1 cellular context compared by ENCODE assay signal in genomic region chr5:34929150-34929719, GRCh38.
TF ChIP-seq lines count a peak whose summit lies in the region.

Gene DNAJC21, plus strand, starts transcription at chr5:34929559. Its CDS starts 261 bp downstream, at chr5:34929820.

TF ChIP-seq in HEK293, 187 proteins besides CTCF, POLR2A, EP300 and RAD21 (continued from another document and continues in another):
- TF ChIP-seq INSM2 (tag by site-specific recombination; IDR thresholded peaks at IDR 0.05), result no peak
- no peak for TF ChIP-seq ZNF248 (tag by site-specific recombination; IDR thresholded peaks at IDR 0.05)
- no peak for TF ChIP-seq ZNF558 (tag by site-specific recombination; IDR thresholded peaks at IDR 0.05)
- TF ChIP-seq ZNF140 (tag by site-specific recombination; IDR thresholded peaks at IDR 0.05), result no peak
- TF ChIP-seq, protein P1, sequence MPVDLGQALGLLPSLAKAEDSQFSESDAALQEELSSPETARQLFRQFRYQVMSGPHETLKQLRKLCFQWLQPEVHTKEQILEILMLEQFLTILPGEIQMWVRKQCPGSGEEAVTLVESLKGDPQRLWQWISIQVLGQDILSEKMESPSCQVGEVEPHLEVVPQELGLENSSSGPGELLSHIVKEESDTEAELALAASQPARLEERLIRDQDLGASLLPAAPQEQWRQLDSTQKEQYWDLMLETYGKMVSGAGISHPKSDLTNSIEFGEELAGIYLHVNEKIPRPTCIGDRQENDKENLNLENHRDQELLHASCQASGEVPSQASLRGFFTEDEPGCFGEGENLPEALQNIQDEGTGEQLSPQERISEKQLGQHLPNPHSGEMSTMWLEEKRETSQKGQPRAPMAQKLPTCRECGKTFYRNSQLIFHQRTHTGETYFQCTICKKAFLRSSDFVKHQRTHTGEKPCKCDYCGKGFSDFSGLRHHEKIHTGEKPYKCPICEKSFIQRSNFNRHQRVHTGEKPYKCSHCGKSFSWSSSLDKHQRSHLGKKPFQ (tag by site-specific recombination; IDR thresholded peaks at IDR 0.05), result no peak
- TF ChIP-seq ZSCAN4 (tag by site-specific recombination; IDR thresholded peaks at IDR 0.05), result no peak
- TF ChIP-seq, protein P2, sequence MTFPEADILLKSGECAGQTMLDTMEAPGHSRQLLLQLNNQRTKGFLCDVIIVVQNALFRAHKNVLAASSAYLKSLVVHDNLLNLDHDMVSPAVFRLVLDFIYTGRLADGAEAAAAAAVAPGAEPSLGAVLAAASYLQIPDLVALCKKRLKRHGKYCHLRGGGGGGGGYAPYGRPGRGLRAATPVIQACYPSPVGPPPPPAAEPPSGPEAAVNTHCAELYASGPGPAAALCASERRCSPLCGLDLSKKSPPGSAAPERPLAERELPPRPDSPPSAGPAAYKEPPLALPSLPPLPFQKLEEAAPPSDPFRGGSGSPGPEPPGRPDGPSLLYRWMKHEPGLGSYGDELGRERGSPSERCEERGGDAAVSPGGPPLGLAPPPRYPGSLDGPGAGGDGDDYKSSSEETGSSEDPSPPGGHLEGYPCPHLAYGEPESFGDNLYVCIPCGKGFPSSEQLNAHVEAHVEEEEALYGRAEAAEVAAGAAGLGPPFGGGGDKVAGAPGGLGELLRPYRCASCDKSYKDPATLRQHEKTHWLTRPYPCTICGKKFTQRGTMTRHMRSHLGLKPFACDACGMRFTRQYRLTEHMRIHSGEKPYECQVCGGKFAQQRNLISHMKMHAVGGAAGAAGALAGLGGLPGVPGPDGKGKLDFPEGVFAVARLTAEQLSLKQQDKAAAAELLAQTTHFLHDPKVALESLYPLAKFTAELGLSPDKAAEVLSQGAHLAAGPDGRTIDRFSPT (tag by site-specific recombination; IDR thresholded peaks at IDR 0.05), result peak; percentile 82
- TF ChIP-seq, protein P3, sequence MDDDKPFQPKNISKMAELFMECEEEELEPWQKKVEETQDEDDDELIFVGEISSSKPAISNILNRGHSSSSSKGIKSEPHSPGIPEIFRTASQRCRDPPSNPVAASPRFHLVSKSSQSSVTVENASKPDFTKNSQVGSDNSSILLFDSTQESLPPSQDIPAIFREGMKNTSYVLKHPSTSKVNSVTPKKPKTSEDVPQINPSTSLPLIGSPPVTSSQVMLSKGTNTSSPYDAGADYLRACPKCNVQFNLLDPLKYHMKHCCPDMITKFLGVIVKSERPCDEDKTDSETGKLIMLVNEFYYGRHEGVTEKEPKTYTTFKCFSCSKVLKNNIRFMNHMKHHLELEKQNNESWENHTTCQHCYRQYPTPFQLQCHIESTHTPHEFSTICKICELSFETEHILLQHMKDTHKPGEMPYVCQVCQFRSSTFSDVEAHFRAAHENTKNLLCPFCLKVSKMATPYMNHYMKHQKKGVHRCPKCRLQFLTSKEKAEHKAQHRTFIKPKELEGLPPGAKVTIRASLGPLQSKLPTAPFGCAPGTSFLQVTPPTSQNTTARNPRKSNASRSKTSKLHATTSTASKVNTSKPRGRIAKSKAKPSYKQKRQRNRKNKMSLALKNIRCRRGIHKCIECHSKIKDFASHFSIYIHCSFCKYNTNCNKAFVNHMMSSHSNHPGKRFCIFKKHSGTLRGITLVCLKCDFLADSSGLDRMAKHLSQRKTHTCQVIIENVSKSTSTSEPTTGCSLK (tag by site-specific recombination; IDR thresholded peaks at IDR 0.05), result no peak
- 0 out of 2 replicates have a peak, but pooled peaks have one; percentile 12 for TF ChIP-seq ZNF2 (tag by site-specific recombination; IDR thresholded peaks at IDR 0.05)
- peak; percentile 92 for TF ChIP-seq KLF9 (tag by site-specific recombination; IDR thresholded peaks at IDR 0.05; ENCODE audit: low read depth)
- no peak for TF ChIP-seq ZNF654 (tag by site-specific recombination; IDR thresholded peaks at IDR 0.05; ENCODE audit: low read depth)
- TF ChIP-seq ZNF660 (tag by site-specific recombination; IDR thresholded peaks at IDR 0.05), result 0 out of 2 replicates have a peak, but pooled peaks have one; percentile 7
- TF ChIP-seq ZNF629 (tag by site-specific recombination; IDR thresholded peaks at IDR 0.05), result 0 out of 2 replicates have a peak, but pooled peaks have one; percentile 29
- TF ChIP-seq, protein P4, sequence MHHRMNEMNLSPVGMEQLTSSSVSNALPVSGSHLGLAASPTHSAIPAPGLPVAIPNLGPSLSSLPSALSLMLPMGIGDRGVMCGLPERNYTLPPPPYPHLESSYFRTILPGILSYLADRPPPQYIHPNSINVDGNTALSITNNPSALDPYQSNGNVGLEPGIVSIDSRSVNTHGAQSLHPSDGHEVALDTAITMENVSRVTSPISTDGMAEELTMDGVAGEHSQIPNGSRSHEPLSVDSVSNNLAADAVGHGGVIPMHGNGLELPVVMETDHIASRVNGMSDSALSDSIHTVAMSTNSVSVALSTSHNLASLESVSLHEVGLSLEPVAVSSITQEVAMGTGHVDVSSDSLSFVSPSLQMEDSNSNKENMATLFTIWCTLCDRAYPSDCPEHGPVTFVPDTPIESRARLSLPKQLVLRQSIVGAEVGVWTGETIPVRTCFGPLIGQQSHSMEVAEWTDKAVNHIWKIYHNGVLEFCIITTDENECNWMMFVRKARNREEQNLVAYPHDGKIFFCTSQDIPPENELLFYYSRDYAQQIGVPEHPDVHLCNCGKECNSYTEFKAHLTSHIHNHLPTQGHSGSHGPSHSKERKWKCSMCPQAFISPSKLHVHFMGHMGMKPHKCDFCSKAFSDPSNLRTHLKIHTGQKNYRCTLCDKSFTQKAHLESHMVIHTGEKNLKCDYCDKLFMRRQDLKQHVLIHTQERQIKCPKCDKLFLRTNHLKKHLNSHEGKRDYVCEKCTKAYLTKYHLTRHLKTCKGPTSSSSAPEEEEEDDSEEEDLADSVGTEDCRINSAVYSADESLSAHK (tag by site-specific recombination; IDR thresholded peaks at IDR 0.05), result no peak
- TF ChIP-seq ZNF132 (tag by site-specific recombination; IDR thresholded peaks at IDR 0.05; ENCODE audit: borderline replicate concordance), result no peak
- no peak for TF ChIP-seq BCL11A (tag by site-specific recombination; IDR thresholded peaks at IDR 0.05; ENCODE audit: low read depth)
- TF ChIP-seq ZNF335 (tag by site-specific recombination; conservative IDR thresholded peaks at IDR 0.05), result no peak
- no peak for TF ChIP-seq ZBTB21 (tag by site-specific recombination; IDR thresholded peaks at IDR 0.05)
- no peak for TF ChIP-seq ZBTB10 (tag by site-specific recombination; IDR thresholded peaks at IDR 0.05)
- peak; percentile 99 for TF ChIP-seq ZFHX2 (tag by site-specific recombination; conservative IDR thresholded peaks at IDR 0.05)
- TF ChIP-seq ZNF571 (tag by site-specific recombination; IDR thresholded peaks at IDR 0.05), result no peak
- TF ChIP-seq PRDM10 (tag by site-specific recombination; IDR thresholded peaks at IDR 0.05), result 0 out of 2 replicates have a peak, but pooled peaks have one; percentile 24
- no peak for TF ChIP-seq FEZF1 (tag by site-specific recombination; IDR thresholded peaks at IDR 0.05)
- TF ChIP-seq AEBP2 (tag by site-specific recombination; IDR thresholded peaks at IDR 0.05; ENCODE audit: borderline replicate concordance), result no peak
- TF ChIP-seq, protein P5, sequence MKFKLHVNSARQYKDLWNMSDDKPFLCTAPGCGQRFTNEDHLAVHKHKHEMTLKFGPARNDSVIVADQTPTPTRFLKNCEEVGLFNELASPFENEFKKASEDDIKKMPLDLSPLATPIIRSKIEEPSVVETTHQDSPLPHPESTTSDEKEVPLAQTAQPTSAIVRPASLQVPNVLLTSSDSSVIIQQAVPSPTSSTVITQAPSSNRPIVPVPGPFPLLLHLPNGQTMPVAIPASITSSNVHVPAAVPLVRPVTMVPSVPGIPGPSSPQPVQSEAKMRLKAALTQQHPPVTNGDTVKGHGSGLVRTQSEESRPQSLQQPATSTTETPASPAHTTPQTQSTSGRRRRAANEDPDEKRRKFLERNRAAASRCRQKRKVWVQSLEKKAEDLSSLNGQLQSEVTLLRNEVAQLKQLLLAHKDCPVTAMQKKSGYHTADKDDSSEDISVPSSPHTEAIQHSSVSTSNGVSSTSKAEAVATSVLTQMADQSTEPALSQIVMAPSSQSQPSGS (tag by site-specific recombination; IDR thresholded peaks at IDR 0.05; ENCODE audit: low read depth), result no peak
- TF ChIP-seq, protein P6, sequence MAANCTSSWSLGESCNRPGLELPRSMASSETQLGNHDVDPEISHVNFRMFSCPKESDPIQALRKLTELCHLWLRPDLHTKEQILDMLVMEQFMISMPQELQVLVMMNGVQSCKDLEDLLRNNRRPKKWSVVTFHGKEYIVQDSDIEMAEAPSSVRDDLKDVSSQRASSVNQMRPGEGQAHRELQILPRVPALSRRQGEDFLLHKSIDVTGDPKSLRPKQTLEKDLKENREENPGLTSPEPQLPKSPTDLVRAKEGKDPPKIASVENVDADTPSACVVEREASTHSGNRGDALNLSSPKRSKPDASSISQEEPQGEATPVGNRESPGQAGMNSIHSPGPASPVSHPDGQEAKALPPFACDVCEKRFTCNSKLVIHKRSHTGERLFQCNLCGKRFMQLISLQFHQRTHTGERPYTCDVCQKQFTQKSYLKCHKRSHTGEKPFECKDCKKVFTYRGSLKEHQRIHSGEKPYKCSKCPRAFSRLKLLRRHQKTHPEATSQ (tag by site-specific recombination; IDR thresholded peaks at IDR 0.05), result no peak
- no peak for TF ChIP-seq SALL2 (tag by site-specific recombination; IDR thresholded peaks at IDR 0.05; ENCODE audit: borderline replicate concordance)
